Comparison of ENCODE assay signal across 3 cellular contexts in the genomic region with DNA sequence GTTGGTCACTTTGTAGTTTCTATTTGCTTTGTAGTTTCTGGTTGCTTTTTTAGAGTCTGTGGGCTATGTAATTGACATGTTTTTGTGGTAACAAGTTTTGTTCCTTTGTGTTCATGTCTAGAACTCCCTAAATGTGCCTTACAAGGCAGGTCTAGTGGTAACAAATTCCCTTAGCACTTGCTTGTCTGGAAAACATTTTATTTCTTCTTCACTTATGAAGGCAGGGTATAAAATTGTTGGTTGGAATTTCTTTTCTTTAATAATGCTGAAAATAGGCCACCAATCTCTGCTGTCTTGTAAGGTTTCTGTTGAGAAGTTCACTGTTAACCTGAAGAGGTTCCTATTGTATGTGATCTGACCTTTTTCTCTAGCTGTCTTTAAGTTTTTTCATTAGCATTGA.
"Had no signal": no experiment of that assay in that cellular context is flagged by ENCODE, and none has a peak within 500 bp of the region (broad histone marks: within the 10 kb centered on the region; RNA-seq: fewer than 3 reads in every experiment).

No MANE protein-coding gene starts in this region.

- H3K4me3 ChIP-seq: GM12878 had no signal

- DNase-seq: GDM1, GF-D8 had no signal
